14 cellular contexts compared by ENCODE assay signal in the genomic region with DNA sequence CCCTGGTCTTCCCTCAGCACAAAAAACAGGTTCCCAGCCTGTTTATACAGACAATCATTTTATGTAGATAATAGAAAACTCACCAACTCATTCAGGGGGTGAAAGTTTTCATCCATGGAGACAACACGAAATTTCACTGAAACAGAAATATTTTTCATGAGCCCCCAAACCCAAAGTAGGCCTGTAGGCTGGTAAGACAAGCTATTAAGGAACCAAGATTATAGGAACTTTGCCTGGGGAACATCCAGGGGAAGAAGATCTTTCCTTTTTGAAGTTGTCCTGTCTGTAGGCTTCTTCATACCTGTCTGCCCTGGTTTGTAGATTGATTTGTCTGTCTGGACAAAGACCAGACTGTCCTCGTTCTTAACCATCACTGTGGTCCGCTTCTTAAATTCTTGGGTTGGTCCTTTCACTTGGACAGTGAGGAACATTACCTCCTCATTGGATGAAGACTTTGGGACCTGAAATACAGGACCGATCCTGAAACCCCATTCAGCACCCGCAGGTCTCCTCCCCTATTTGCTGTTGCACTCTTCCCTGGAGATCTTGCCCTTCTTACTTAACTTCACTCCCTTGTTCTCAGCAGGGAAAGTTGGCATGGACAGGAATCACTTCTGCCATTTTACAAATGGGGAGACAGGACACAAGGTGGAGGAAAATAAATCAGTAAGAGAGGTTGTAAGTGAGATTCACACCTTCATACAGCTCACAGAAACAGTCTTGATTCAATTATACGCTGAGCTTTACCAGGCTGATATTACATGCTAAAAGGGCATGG. TPM values are rescaled to one million over a fixed set of nuclear protein-coding genes. Genes with fewer than 3 reads are reported as not detected.
"Had no signal": no experiment of that assay in that cellular context is flagged by ENCODE, and none has a peak within 500 bp of the region (broad histone marks: within the 10 kb centered on the region; RNA-seq: fewer than 3 reads in every experiment).

No MANE protein-coding gene starts in this region.

- H3K27ac ChIP-seq: cardiac muscle cell had no signal

- H3K4me3 ChIP-seq: cardiac muscle cell had no signal

- H3K27me3 Mint-ChIP-seq: activated naive CD4-positive, alpha-beta T cell treated with anti-CD3 and anti-CD28 coated beads, Interleukin-2, amount 50 U/mL, for 24 hours had no signal

- H3K27ac Mint-ChIP-seq: activated CD8-positive, alpha-beta T cell treated with anti-CD3 and anti-CD28 coated beads, Interleukin-2, amount 10 ng/mL, durations not matched to agents 7 days and 5 days; activated naive CD4-positive, alpha-beta T cell treated with anti-CD3 and anti-CD28 coated beads, Interleukin-2, amount 50 U/mL, for 24 hours; T-helper 1 cell treated with Interleukin-12 subunit alpha and Interleukin-12 subunit beta and Interleukin-4 antibody, amounts not matched to agents 30 μg/mL and 1 μg/mL, for 36 hours had no signal

- H3K36me3 ChIP-seq: cardiac muscle cell had no signal

- H3K9me3 ChIP-seq: adrenal gland had no signal

- ATAC-seq: activated CD8-positive, alpha-beta T cell treated with anti-CD3 and anti-CD28 coated beads, Interleukin-2, amount 10 ng/mL, durations not matched to agents 7 days and 5 days had no signal

- H3K9me3 Mint-ChIP-seq: activated naive CD4-positive, alpha-beta T cell treated with anti-CD3 and anti-CD28 coated beads, Interleukin-2, amount 50 U/mL, for 24 hours; neural crest cell; T-helper 1 cell treated with Interleukin-12 subunit alpha and Interleukin-12 subunit beta and Interleukin-4 antibody, amounts not matched to agents 30 μg/mL and 1 μg/mL, for 36 hours had no signal

- H3K27me3 ChIP-seq: adrenal gland, cardiac muscle cell had no signal

- H3K4me3 Mint-ChIP-seq: activated CD8-positive, alpha-beta T cell treated with anti-CD3 and anti-CD28 coated beads, Interleukin-2, amount 10 ng/mL, durations not matched to agents 7 days and 5 days; activated naive CD4-positive, alpha-beta T cell treated with anti-CD3 and anti-CD28 coated beads, Interleukin-2, amount 50 U/mL, for 24 hours; T-helper 1 cell treated with Interleukin-12 subunit alpha and Interleukin-12 subunit beta and Interleukin-4 antibody, amounts not matched to agents 30 μg/mL and 1 μg/mL, for 36 hours had no signal

- DNase-seq: activated CD4-positive, alpha-beta T cell treated with anti-CD3 and anti-CD28 coated beads for 4 hours; activated CD8-positive, alpha-beta memory T cell treated with anti-CD3 and anti-CD28 coated beads, Interleukin-2, amount 50 U/mL, for 4 hours; activated CD8-positive, alpha-beta T cell treated with anti-CD3 and anti-CD28 coated beads, Interleukin-2, amount 10 ng/mL, durations not matched to agents 7 days and 5 days; activated effector memory CD4-positive, alpha-beta T cell treated with anti-CD3 and anti-CD28 coated beads, Interleukin-2, amount 50 U/mL, for 16 hours; activated T-cell treated with anti-CD3 and anti-CD28 coated beads, Interleukin-2, amount 50 U/mL, for 48 hours; adrenal gland; effector CD4-positive, alpha-beta T cell; foreskin fibroblast; stimulated activated CD4-positive, alpha-beta T cell treated with anti-CD3 and anti-CD28 coated beads, Interleukin-4, amount 100 ng/mL, for 1 hour; stimulated activated naive CD4-positive, alpha-beta T cell treated with Interleukin-2 at 50 U/mL for 16 hours had no signal

RNA-seq across cellular contexts. Expression of a gene that starts 3.5 kb away (rescaled TPM):
- total RNA-seq: activated CD8-positive, alpha-beta T cell treated with anti-CD3 and anti-CD28 coated beads, Interleukin-2, amount 10 ng/mL, durations not matched to agents 7 days and 5 days had no signal
